Comparison of ENCODE assay signal across 24 cellular contexts in genomic region chr2:44566059-44566458, GRCh38.
"Had no signal": no experiment of that assay in that cellular context is flagged by ENCODE, and none has a peak within 500 bp of the region (broad histone marks: within the 10 kb centered on the region; RNA-seq: fewer than 3 reads in every experiment).

No MANE protein-coding gene starts in this region.

- ATAC-seq: effector memory CD8-positive, alpha-beta T cell; gastroesophageal sphincter; heart left ventricle; left lobe of liver; mucosa of descending colon; natural killer cell treated with Interleukin-12 subunit alpha and Interleukin-12 subunit beta and Interleukin-15 and Interleukin-18, amount 100 ng/mL, for 72 hours; psoas muscle; right cardiac atrium; stimulated activated effector memory CD8-positive, alpha-beta T cell treated with anti-CD3 and anti-CD28 coated beads, Interleukin-12 subunit alpha, Interleukin-12 subunit beta, amount 100 ng/mL, for 72 hours had no signal

- DNase-seq: cortex of kidney; effector memory CD8-positive, alpha-beta T cell; erythroblast; esophagus squamous epithelium; heart left ventricle; kidney; mucosa of descending colon; naive B cell; psoas muscle; right cardiac atrium; sigmoid colon; stimulated activated CD4-positive, alpha-beta T cell treated with anti-CD3 and anti-CD28 coated beads, Interleukin-2, amount 100 ng/mL, for 24 hours; stimulated activated CD4-positive, alpha-beta T cell treated with anti-CD3 and anti-CD28 coated beads, Interleukin-4, amount 100 ng/mL, for 24 hours; stimulated activated naive CD4-positive, alpha-beta T cell treated with Interleukin-2 at 50 U/mL for 16 hours; stomach; thyroid gland; trophoblast cell had no signal

- H3K4me1 ChIP-seq: gastroesophageal sphincter, heart left ventricle, psoas muscle, sigmoid colon, stomach, thyroid gland, vagina had no signal

- H3K79me2 ChIP-seq: hepatocyte had no signal

- H3K27ac ChIP-seq: esophagus squamous epithelium, gastroesophageal sphincter, heart left ventricle, hepatocyte, psoas muscle, sigmoid colon, stomach, thyroid gland, vagina had no signal

- H3K4me3 ChIP-seq: esophagus squamous epithelium, gastroesophageal sphincter, heart left ventricle, hepatocyte, lung, mucosa of descending colon, psoas muscle, sigmoid colon, stomach, thyroid gland, vagina had no signal

- H3K36me3 ChIP-seq: esophagus squamous epithelium, gastroesophageal sphincter, heart left ventricle, sigmoid colon, stomach, thyroid gland, vagina had no signal

- H2AFZ ChIP-seq: hepatocyte had no signal

- H3K9me3 ChIP-seq: esophagus squamous epithelium, gastroesophageal sphincter, heart left ventricle, mucosa of descending colon, psoas muscle, sigmoid colon, stomach, thyroid gland, vagina had no signal

- H3K4me2 ChIP-seq: hepatocyte had no signal

- H3K27me3 ChIP-seq: esophagus squamous epithelium, gastroesophageal sphincter, heart left ventricle, hepatocyte, sigmoid colon, stomach, thyroid gland, vagina had no signal
